Comparison of ENCODE assay signal across 8 cellular contexts in the genomic region with DNA sequence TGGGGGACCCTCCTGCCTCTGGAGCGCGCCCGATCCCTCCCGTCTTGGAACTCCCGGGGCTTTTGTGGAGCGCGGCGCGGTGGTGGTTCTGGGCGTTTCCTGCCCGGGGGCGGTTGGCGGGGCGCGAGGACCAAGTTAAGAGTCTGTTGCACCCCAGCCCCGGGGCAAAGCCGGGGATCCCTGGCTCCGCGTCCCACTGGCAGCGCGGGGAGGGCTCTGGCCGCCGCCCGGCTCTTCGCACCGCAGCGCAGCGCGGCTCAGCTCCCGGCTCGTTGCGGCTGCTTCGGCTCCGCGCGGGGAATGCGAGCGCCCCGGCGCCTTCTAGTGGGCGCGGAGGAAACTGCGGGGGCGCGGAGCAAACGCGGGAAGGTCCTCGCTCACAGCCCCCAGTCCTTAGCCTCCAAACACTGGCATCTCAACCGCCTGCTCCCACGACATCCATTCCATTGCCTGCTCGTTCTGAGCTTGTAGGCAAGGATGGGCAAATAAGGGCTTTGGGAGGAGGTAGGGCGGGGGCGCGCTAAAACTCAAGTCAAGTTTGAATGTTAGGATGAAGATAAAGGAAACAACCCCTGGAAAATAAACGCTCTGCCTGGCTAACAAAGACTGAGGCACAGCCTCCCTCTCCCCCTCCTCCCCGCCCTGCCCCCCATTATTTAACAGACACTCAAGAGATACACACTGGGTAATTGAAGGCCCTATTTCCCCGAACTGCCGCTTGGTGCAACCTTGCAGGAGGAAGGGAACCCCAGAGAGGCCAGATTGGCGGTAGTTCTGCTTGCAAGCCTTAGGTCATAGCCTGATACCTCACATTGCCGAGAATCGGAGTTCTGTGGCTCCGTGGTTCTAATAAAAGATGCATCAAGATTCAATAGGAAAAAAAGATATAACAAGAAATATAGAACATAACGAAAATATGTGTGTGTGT. TPM values are rescaled to one million over a fixed set of nuclear protein-coding genes. Genes with fewer than 3 reads are reported as not detected.
DNase-seq lines count a peak whose midpoint lies in the region; ATAC-seq, FAIRE-seq and TF ChIP-seq lines count a peak whose summit lies in the region.

A gene (minus strand): TSS at position 304 of the 928 bp plus-strand sequence. CDS start 1,069 bp downstream, outside the sequence.

- DNase-seq in GM12892 (ENCODE audit: insufficient read length) (peak; percentile 79), NCI-H2171 treated with DMSO at 0.1 percent for 48 hours (lab: John Stamatoyannopoulos, UW) (peak; percentile 81), choroid plexus epithelial cell (ENCODE audit: low read depth) (peak; percentile 54), left colon (peak in 1 of 2 donors; percentile 63)
- DNase-seq in activated CD4-positive, CD25-positive, alpha-beta regulatory T cell (lab: John Stamatoyannopoulos, UW): peak; percentile 26 to 50 (median 35)
- DNase-seq in stimulated activated CD4-positive, alpha-beta T cell treated with anti-CD3 and anti-CD28 coated beads, Interleukin-2, amount 100 ng/mL, for 4 hours (ENCODE audit: low read depth): peak; percentile 45

- FAIRE-seq in GM12892 (lab: Jason Lieb, UNC): peak; percentile 70

- peak within 1 kb of the TSS; percentile 47 for H3K4me3 ChIP-seq in choroid plexus epithelial cell (ENCODE audit: low read depth, low read length)

- peak; percentile 99 for TF ChIP-seq CTCF in 22Rv1 (IDR thresholded peaks at IDR 0.05)
- TF ChIP-seq CTCF in choroid plexus epithelial cell (conservative IDR thresholded peaks at IDR 0.05; ENCODE audit: low read depth, low read length): peak; percentile 77

- intact Hi-C loops in left colon (cut with DNase I, micrococcal nuclease): loop anchor here in 1 of 2 donors (10.0 kb wide), 1 partner anchor 52 kb away; no protein-coding TSS in a partner anchor

- H3K27ac ChIP-seq in 22Rv1: no peak within 1 kb of the TSS

- no peak for TF ChIP-seq POLR2A in GM12892 (IDR thresholded peaks at IDR 0.05; ENCODE audit: low read depth, low read length)

- ATAC-seq in HG02884 (IDR thresholded peaks at IDR 0.05; ENCODE audit: unreplicated experiment) (peak; percentile 52), left colon (peak; percentile 95)

RNA-seq across cellular contexts. Expression of the gene that starts here (rescaled TPM):
- polyA plus RNA-seq in GM12892 (2012; ENCODE audit: missing spikeins): 0.38 TPM
- total RNA-seq in left colon: under 1 TPM; 0.34 to 0.98 TPM

Comparison
In these comparisons a context has a peak if more than half of its experiments do, and no peak if none do; other contexts are left out.
1. Peak in ATAC-seq in left colon; RNA of the gene not detected or under 1 TPM.